10 cellular contexts compared by ENCODE assay signal in the genomic region with DNA sequence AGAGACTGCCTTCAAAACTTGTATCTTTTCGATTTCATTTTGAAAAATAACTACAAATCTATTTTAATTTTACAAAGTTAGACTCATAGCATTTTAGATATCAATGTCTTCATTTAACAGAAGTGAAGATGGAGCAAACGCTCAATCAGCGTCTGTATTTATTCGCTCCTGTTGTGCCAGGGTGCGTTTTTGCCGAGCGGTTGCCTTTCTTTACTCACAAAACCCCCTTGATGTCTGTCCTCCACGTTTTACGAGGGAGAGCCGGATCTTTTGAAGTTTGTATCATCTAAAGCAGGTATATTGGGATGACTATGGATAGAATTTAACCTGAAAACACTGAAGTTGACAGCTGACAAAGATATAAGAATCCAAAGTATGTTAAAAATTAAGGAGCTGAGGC. TPM values are rescaled to one million over a fixed set of nuclear protein-coding genes. Genes with fewer than 3 reads are reported as not detected.
DNase-seq lines count a peak whose midpoint lies in the region; ATAC-seq, FAIRE-seq and TF ChIP-seq lines count a peak whose summit lies in the region.
"Had no signal": no experiment of that assay in that cellular context is flagged by ENCODE, and none has a peak within 500 bp of the region (broad histone marks: within the 10 kb centered on the region; RNA-seq: fewer than 3 reads in every experiment).

No MANE protein-coding gene starts in this region.

- peak overlapping the region; percentile 90 for H3K4me3 Mint-ChIP-seq in stimulated activated naive CD8-positive, alpha-beta T cell treated with anti-CD3 and anti-CD28 coated beads, Interleukin-15, Interleukin-2, amounts not matched to agents 100 ng/mL and 50 ng/mL, for 24 hours
- peak overlapping the region; percentile 78 for H3K4me3 Mint-ChIP-seq in mesothelial cell of epicardium

- ATAC-seq in stimulated activated naive CD8-positive, alpha-beta T cell treated with anti-CD3 and anti-CD28 coated beads, Interleukin-15, Interleukin-2, amounts not matched to agents 100 U/mL and 50 U/mL, for 24 hours = no peak
- ATAC-seq in GM18870 (IDR thresholded peaks at IDR 0.05; ENCODE audit: unreplicated experiment) (no peak), left lobe of liver (no peak)
- ATAC-seq: HCT116 had no signal

- no peak for TF ChIP-seq CTCF in astrocyte of the cerebellum (IDR thresholded peaks at IDR 0.05; ENCODE audit: low read depth, low read length, missing control alignments)
- no peak for TF ChIP-seq CTCF in mesothelial cell of epicardium (IDR thresholded peaks at IDR 0.05; ENCODE audit: unreplicated experiment)

- DNase-seq in stimulated activated naive CD8-positive, alpha-beta T cell treated with anti-CD3 and anti-CD28 coated beads, Interleukin-15, Interleukin-2, amounts not matched to agents 100 U/mL and 50 U/mL, for 24 hours = no peak
- DNase-seq in astrocyte of the cerebellum (ENCODE audit: low read depth) (no peak), mesothelial cell of epicardium (ENCODE audit: low spot score in 2 of 2, unreplicated experiment in 2 of 2) (no peak), urothelium cell line (ENCODE audit: low spot score) (no peak), GF-D8 (lab: John Stamatoyannopoulos, UW) (no peak), left lobe of liver (ENCODE audit: low spot score) (no peak)
- DNase-seq: NCI-H1694 had no signal

- H3K27me3 Mint-ChIP-seq in stimulated activated naive CD8-positive, alpha-beta T cell treated with anti-CD3 and anti-CD28 coated beads, Interleukin-15, Interleukin-2, amounts not matched to agents 100 ng/mL and 50 ng/mL, for 24 hours = no peaks in the 10 kb centered on the region
- peaks cover 8% of the 10 kb centered on the region for H3K27me3 Mint-ChIP-seq in mesothelial cell of epicardium (ENCODE audit: low read depth)

- FAIRE-seq in urothelium cell line (lab: Jason Lieb, UNC) = no peak

- H3K9me3 Mint-ChIP-seq in stimulated activated naive CD8-positive, alpha-beta T cell treated with anti-CD3 and anti-CD28 coated beads, Interleukin-15, Interleukin-2, amounts not matched to agents 100 ng/mL and 50 ng/mL, for 24 hours = peaks cover 5% of the 10 kb centered on the region
- no peaks in the 10 kb centered on the region for H3K9me3 Mint-ChIP-seq in mesothelial cell of epicardium

- in situ Hi-C loops in astrocyte of the cerebellum (cut with HindIII; ENCODE audit: low sequenced_read_pairs) = no loop called here

- peaks cover 75% of the 10 kb centered on the region for H3K4me1 Mint-ChIP-seq in stimulated activated naive CD8-positive, alpha-beta T cell treated with anti-CD3 and anti-CD28 coated beads, Interleukin-15, Interleukin-2, amounts not matched to agents 100 ng/mL and 50 ng/mL, for 24 hours (ENCODE audit: low read depth)
- peaks cover 8% of the 10 kb centered on the region for H3K4me1 Mint-ChIP-seq in mesothelial cell of epicardium

- H3K4me3 ChIP-seq in astrocyte of the cerebellum (ENCODE audit: low read depth, low read length) = peak overlapping the region; percentile 59

- H3K27ac Mint-ChIP-seq in stimulated activated naive CD8-positive, alpha-beta T cell treated with anti-CD3 and anti-CD28 coated beads, Interleukin-15, Interleukin-2, amounts not matched to agents 100 ng/mL and 50 ng/mL, for 24 hours = peak overlapping the region; percentile 100
- no peak overlapping the region for H3K27ac Mint-ChIP-seq in mesothelial cell of epicardium

- peaks cover 71% of the 10 kb centered on the region for H3K36me3 Mint-ChIP-seq in stimulated activated naive CD8-positive, alpha-beta T cell treated with anti-CD3 and anti-CD28 coated beads, Interleukin-15, Interleukin-2, amounts not matched to agents 100 ng/mL and 50 ng/mL, for 24 hours (ENCODE audit: low read depth)
- H3K36me3 Mint-ChIP-seq in mesothelial cell of epicardium = peaks cover 5% of the 10 kb centered on the region

RNA-seq across cellular contexts. Expression of gene MRPL39, which starts 44.6 kb away (rescaled TPM):
- 21.4 to 26.4 TPM (median 23.8 TPM) in 3 replicates for total RNA-seq in mesothelial cell of epicardium
- total RNA-seq in left lobe of liver = 17.4 TPM
